Comparison of ENCODE assay signal across 14 cellular contexts in the genomic region with DNA sequence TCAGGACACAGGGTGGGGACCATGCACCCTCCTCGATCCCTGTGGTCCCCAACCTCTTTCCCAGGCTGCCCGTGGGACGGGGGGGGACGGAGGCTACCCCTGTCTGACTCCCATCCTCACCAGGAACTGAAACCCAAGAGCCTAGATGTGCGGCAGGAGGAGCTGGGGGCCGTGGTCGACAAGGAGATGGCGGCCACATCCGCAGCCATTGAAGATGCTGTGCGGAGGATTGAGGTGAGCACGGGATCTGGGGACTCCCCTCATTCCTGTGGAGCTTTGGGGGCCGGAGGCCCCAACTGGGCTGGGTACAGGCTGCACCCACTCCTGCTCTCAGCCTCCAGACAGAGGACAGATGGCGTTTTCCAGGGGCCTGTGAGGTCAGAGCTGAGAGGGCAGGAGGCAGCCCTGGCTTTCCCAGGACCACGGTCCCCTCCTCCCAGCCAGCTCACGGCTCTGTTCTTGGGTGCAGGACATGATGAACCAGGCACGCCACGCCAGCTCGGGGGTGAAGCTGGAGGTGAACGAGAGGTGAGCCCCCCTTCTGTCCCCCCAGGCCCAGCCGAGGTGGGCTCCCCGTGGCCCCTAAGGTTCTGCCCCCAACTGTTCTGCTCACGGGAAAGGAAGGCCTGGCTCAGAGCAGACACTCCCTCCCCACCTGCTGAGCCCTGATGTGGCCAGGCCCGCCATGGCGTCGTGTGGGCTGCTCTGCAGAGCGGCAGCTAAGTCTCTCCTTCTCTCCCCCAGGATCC. TPM values are rescaled to one million over a fixed set of nuclear protein-coding genes. Genes with fewer than 3 reads are reported as not detected.
DNase-seq lines count a peak whose midpoint lies in the region; ATAC-seq, FAIRE-seq and TF ChIP-seq lines count a peak whose summit lies in the region.
"Had no signal": no experiment of that assay in that cellular context is flagged by ENCODE, and none has a peak within 500 bp of the region (broad histone marks: within the 10 kb centered on the region; RNA-seq: fewer than 3 reads in every experiment).

No MANE protein-coding gene starts in this region.

- no TSS peak for BruUV-seq in HepG2 (replicated peaks; lab: Mats Ljungman, UMichigan)

- FAIRE-seq in HepG2 (lab: Jason Lieb, UNC) = no peak
- FAIRE-seq: TTC549 had no signal

- TF ChIP-seq CTCF in SK-N-SH (IDR thresholded peaks at IDR 0.05) (no peak), HepG2 (CRISPR knock-in tag; IDR thresholded peaks at IDR 0.05) (no peak), thyroid gland (IDR thresholded peaks at IDR 0.05) (no peak)

- CTCF ChIA-PET in SK-N-SH (lab: Yijun Ruan, JAX) (interaction anchor here (0.8 to 8.0 kb wide), 15 partner anchors 12 to 222 kb away, joined by 3 to 148 read pairs (median 8); a partner anchor contains a TSS), HepG2 (lab: Yijun Ruan, JAX; ENCODE audit: low intra/inter-chr PET ratio, low total read pairs) (interaction anchor here (2.0 kb wide), 1 partner anchor 92 kb away, joined by 34 read pairs; no protein-coding TSS in a partner anchor)

- H3K4me2 ChIP-seq in SK-N-SH (no peak overlapping the region), HepG2 (ENCODE audit: low read depth, low read length) (no peak overlapping the region)
- H3K4me2 ChIP-seq: KMS-11 had no signal

- H3K4me3 ChIP-seq in SK-N-SH (ENCODE audit: low read depth in 2 of 2, low read length in 1 of 2) (no peak overlapping the region), HepG2 (replicated peaks in 1 of 3; ENCODE audit: insufficient read depth in 1 of 3, low read depth in 2 of 3, low read length in 3 of 3) (no peak overlapping the region), thyroid gland (replicated peaks in 1 of 3) (no peak overlapping the region)
- H3K4me3 ChIP-seq: lung, ovary, right lobe of liver had no signal

- POLR2A ChIA-PET in SK-N-SH (lab: Yijun Ruan, JAX) (no interaction called here), HepG2 (lab: Yijun Ruan, JAX) (no interaction called here)

- H3K4me1 ChIP-seq in SK-N-SH (ENCODE audit: control insufficient read depth in 1 of 2, insufficient read depth in 2 of 2, low read depth in 1 of 2, low read length in 1 of 2) = peaks cover 0 to 20% of the 10 kb centered on the region in 2 experiments; a peak in 1 of 4 replicates
- H3K4me1 ChIP-seq in HepG2 (ENCODE audit: insufficient read depth, low read length) = peaks cover 51% of the 10 kb centered on the region
- peaks cover 27 to 39% of the 10 kb centered on the region in 2 donors for H3K4me1 ChIP-seq in thyroid gland

- WGBS in SK-N-SH (ENCODE audit: low lambda C conversion rate) = 86% methylated on average over 25 of the region's 26 CpGs
- 95% methylated on average over 15 of the region's 26 CpGs for WGBS in HepG2 (ENCODE audit: low lambda C conversion rate)
- WGBS in thyroid gland, 2 donors = 91 to 92% methylated on average over 24 to 25 of the region's 26 CpGs

- intact Hi-C loops in HepG2 (cut with micrococcal nuclease; ENCODE audit: unreplicated experiment) = loop anchor here (1.0 kb wide), 1 partner anchor 93 kb away; no protein-coding TSS in a partner anchor
- intact Hi-C loops in thyroid gland (cut with DNase I) = loop anchor here (2.0 to 5.0 kb wide), 2 partner anchors 67 to 91 kb away; no protein-coding TSS in a partner anchor

- no peaks in the 10 kb centered on the region for H3K27me3 Mint-ChIP-seq in T-helper 17 cell
- H3K27me3 Mint-ChIP-seq: CD4-positive, CD25-positive, alpha-beta regulatory T cell had no signal

- no peak overlapping the region for H3K27ac Mint-ChIP-seq in T-helper 17 cell

- H4K20me1 ChIP-seq in SK-N-SH (ENCODE audit: insufficient read depth) = no peaks in the 10 kb centered on the region
- H4K20me1 ChIP-seq in HepG2 (ENCODE audit: insufficient read depth, low read length) = no peaks in the 10 kb centered on the region

- TF ChIP-seq RAD21 in SK-N-SH (IDR thresholded peaks at IDR 0.05; ENCODE audit: low read length) (no peak), HepG2 (CRISPR knock-in tag; IDR thresholded peaks at IDR 0.05) (no peak)

- no peaks in the 10 kb centered on the region for H3K79me2 ChIP-seq in SK-N-SH (ENCODE audit: insufficient read depth)
- no peaks in the 10 kb centered on the region for H3K79me2 ChIP-seq in HepG2 (ENCODE audit: insufficient read depth, low read length)

- TF ChIP-seq POLR2A in HepG2 (IDR thresholded peaks at IDR 0.05; ENCODE audit: insufficient read depth in 1 of 2, low read depth in 2 of 2, low read length in 2 of 2) = no peak
- no peak for TF ChIP-seq POLR2A in thyroid gland (IDR thresholded peaks at IDR 0.05)

- DNase-seq in SK-N-SH (peak; percentile 38), T-helper 17 cell (no peak), HepG2 (ENCODE audit: low spot score) (no peak), thyroid gland (no peak), HuH-7.5 (ENCODE audit: low spot score) (no peak), inferior parietal cortex (ENCODE audit: extremely low spot score) (no peak), SIG-M5 (lab: John Stamatoyannopoulos, UW) (no peak)

- H2AFZ ChIP-seq in SK-N-SH (ENCODE audit: low read depth) (no peak overlapping the region), HepG2 (ENCODE audit: low read length) (no peak overlapping the region)

- peaks cover 2% of the 10 kb centered on the region for H3K36me3 Mint-ChIP-seq in T-helper 17 cell (ENCODE audit: low read depth)

- TF ChIP-seq EP300 in SK-N-SH (IDR thresholded peaks at IDR 0.05; ENCODE audit: borderline replicate concordance in 1 of 2, low read depth in 1 of 2, low read length in 1 of 2) = no peak
- no peak for TF ChIP-seq EP300 in HepG2 (IDR thresholded peaks at IDR 0.05; ENCODE audit: low read depth in 2 of 2, low read length in 2 of 2)
- no peak for TF ChIP-seq EP300 in HepG2 (CRISPR knock-in tag; IDR thresholded peaks at IDR 0.05; ENCODE audit: borderline replicate concordance)

- no peaks in the 10 kb centered on the region for H3F3A ChIP-seq in SK-N-SH (replicated peaks; ENCODE audit: insufficient read depth)

- H3K9ac ChIP-seq in SK-N-SH = no peak overlapping the region
- no peak overlapping the region for H3K9ac ChIP-seq in HepG2 (ENCODE audit: insufficient read depth, low read depth, low read length)
- H3K9ac ChIP-seq: KMS-11 had no signal

- peaks cover 2% of the 10 kb centered on the region for H3K4me1 Mint-ChIP-seq in T-helper 17 cell

- in situ Hi-C loops in HepG2 (cut with HindIII; ENCODE audit: extremely low pct_ligation_motif_present, low pct_unique_long_range_greater_than_20kb) = loop anchor here (25.0 kb wide), 1 partner anchor 378 kb away; a partner anchor contains a TSS

- ATAC-seq in SK-N-SH treated with all-trans-retinoic acid at 6 μM for 48 hours (no peak), T-helper 17 cell (peak; percentile 3), HepG2 (no peak)

- H3K27me3 ChIP-seq in SK-N-SH (ENCODE audit: insufficient read depth) (no peaks in the 10 kb centered on the region), HepG2 (ENCODE audit: control insufficient read depth in 1 of 2, insufficient read depth in 2 of 2, low read length in 2 of 2) (no peaks in the 10 kb centered on the region), thyroid gland (no peaks in the 10 kb centered on the region)
- H3K27me3 ChIP-seq: ovary, right lobe of liver had no signal

- no peak overlapping the region for H3K27ac ChIP-seq in SK-N-SH (ENCODE audit: low read depth in 2 of 2, low read length in 1 of 2)
- no peak overlapping the region for H3K27ac ChIP-seq in HepG2 (ENCODE audit: extremely low read length, insufficient read depth, low read length)
- H3K27ac ChIP-seq in thyroid gland = peak overlapping the region in 2 of 3 donors; percentile 91 to 95
- H3K27ac ChIP-seq: KMS-11 had no signal

- H3K9me2 ChIP-seq in SK-N-SH = no peaks in the 10 kb centered on the region

- peak overlapping the region; percentile 21 for H3K4me3 Mint-ChIP-seq in T-helper 17 cell

- H3K9me3 ChIP-seq in SK-N-SH (no peaks in the 10 kb centered on the region), T-helper 17 cell (ENCODE audit: control insufficient read depth, low read length, poor library complexity, severe bottlenecking) (no peaks in the 10 kb centered on the region), HepG2 (ENCODE audit: low read length) (no peaks in the 10 kb centered on the region), thyroid gland (no peaks in the 10 kb centered on the region)
- H3K9me3 ChIP-seq: ovary, right lobe of liver had no signal

- H3K36me3 ChIP-seq in SK-N-SH (replicated peaks in 1 of 2; ENCODE audit: control insufficient read depth in 1 of 2, insufficient read depth in 2 of 2, low read length in 1 of 2) = peaks cover 0 to 18% of the 10 kb centered on the region in 2 experiments
- peaks cover 0 to 3% of the 10 kb centered on the region in 2 experiments; a peak in 2 of 5 replicates for H3K36me3 ChIP-seq in HepG2 (replicated peaks in 1 of 2; ENCODE audit: control insufficient read depth in 1 of 2, insufficient read depth in 2 of 2, low read length in 2 of 2)
- H3K36me3 ChIP-seq in thyroid gland = peaks cover 0 to 18% of the 10 kb centered on the region in 2 donors
- H3K36me3 ChIP-seq: ovary had no signal

RNA-seq across cellular contexts. Expression of a gene that starts 24.2 kb away (rescaled TPM):
- polyA plus RNA-seq in SK-N-SH (2012; rRNA removed) (20.6 and 21.1 TPM in 2 replicates), HepG2 (2011; rRNA removed) (25.5 and 36.0 TPM in 2 replicates)
- polyA plus RNA-seq in SK-N-SH (2012; cell fraction: cytosol; rRNA removed) = 5.6 and 8.7 TPM in 2 replicates
- polyA plus RNA-seq in SK-N-SH (2012; cell fraction: nucleus; rRNA removed) = 122 and 128 TPM in 2 replicates
- total RNA-seq in T-helper 17 cell (10 to 100 TPM; 61.5 to 67.4 TPM), HepG2 (2016; rRNA removed; fragmentation: Illumina TruSeq; extraction: Trizol) (8.2 and 18.4 TPM in 2 replicates), thyroid gland (10 to 100 TPM; 50.2 to 92.7 (median 56.2) TPM)
- 2.2 and 2.5 TPM in 2 replicates for total RNA-seq in HepG2 (2016; cell fraction: cytosol; rRNA removed; fragmentation: Illumina TruSeq; extraction: Trizol; ENCODE audit: low read depth)
- total RNA-seq in HepG2 (2016; cell fraction: insoluble cytoplasmic fraction; rRNA removed; fragmentation: Illumina TruSeq; extraction: Trizol) = 6.5 and 17.6 TPM in 2 replicates
- 4.3 and 5.1 TPM in 2 replicates for total RNA-seq in HepG2 (2016; cell fraction: membrane; rRNA removed; fragmentation: Illumina TruSeq; extraction: Trizol)
- total RNA-seq in HepG2 (2016; cell fraction: nucleus; rRNA removed; fragmentation: Illumina TruSeq; extraction: Trizol) = 19.5 and 20.1 TPM in 2 replicates
- 5.2 and 9.3 TPM in 2 replicates for polyA plus RNA-seq in HepG2 (2011; cell fraction: cytosol; rRNA removed)
- polyA plus RNA-seq in HepG2 (2011; cell fraction: nucleus; rRNA removed) = 174 and 222 TPM in 2 replicates
- 10.1 and 13.1 TPM in 2 replicates for polyA plus RNA-seq in HepG2 (2012)
- 0.78 and 1.1 TPM in 2 replicates for polyA plus RNA-seq in HepG2 (2016; cell fraction: cytosol; fragmentation: Illumina TruSeq; extraction: Trizol; ENCODE audit: low read depth)
- 6.1 and 6.5 TPM in 2 replicates for polyA plus RNA-seq in HepG2 (2016; cell fraction: insoluble cytoplasmic fraction; fragmentation: Illumina TruSeq; extraction: Trizol; ENCODE audit: low read depth)
- 2.0 and 2.2 TPM in 2 replicates for polyA plus RNA-seq in HepG2 (2016; cell fraction: membrane; fragmentation: Illumina TruSeq; extraction: Trizol; ENCODE audit: low read depth)
- polyA plus RNA-seq in HepG2 (2016; cell fraction: nucleus; fragmentation: Illumina TruSeq; extraction: Trizol; ENCODE audit: insufficient read depth, low read depth) = 42.8 and 47.4 TPM in 2 replicates
- 51.3 and 57.2 TPM in 2 replicates for polyA minus RNA-seq in HepG2 (2011; rRNA and poly(A)+ RNA removed; ENCODE audit: low replicate concordance)
- 5.3 and 6.5 TPM in 2 replicates for polyA minus RNA-seq in HepG2 (2011; cell fraction: cytosol; rRNA and poly(A)+ RNA removed)
- 28.3 and 30.6 TPM in 2 replicates for polyA minus RNA-seq in HepG2 (2011; cell fraction: nucleus; rRNA and poly(A)+ RNA removed)

RNA-seq across cellular contexts. Expression of a gene that starts 36.4 kb away (rescaled TPM):
- polyA plus RNA-seq in SK-N-SH (2012; rRNA removed) = 20.9 and 41.1 TPM in 2 replicates
- polyA plus RNA-seq in SK-N-SH (2012; cell fraction: cytosol; rRNA removed) = 28.4 and 30.0 TPM in 2 replicates
- 28.8 and 35.8 TPM in 2 replicates for polyA plus RNA-seq in SK-N-SH (2012; cell fraction: nucleus; rRNA removed)
- 10 to 100 TPM; 82.2 to 90.5 TPM for total RNA-seq in T-helper 17 cell
- 5.3 TPM in 2 replicates for total RNA-seq in HepG2 (2016; rRNA removed; fragmentation: Illumina TruSeq; extraction: Trizol)
- 1.5 and 1.6 TPM in 2 replicates for total RNA-seq in HepG2 (2016; cell fraction: cytosol; rRNA removed; fragmentation: Illumina TruSeq; extraction: Trizol; ENCODE audit: low read depth)
- 4.0 and 5.3 TPM in 2 replicates for total RNA-seq in HepG2 (2016; cell fraction: insoluble cytoplasmic fraction; rRNA removed; fragmentation: Illumina TruSeq; extraction: Trizol)
- total RNA-seq in HepG2 (2016; cell fraction: membrane; rRNA removed; fragmentation: Illumina TruSeq; extraction: Trizol) = 5.1 and 5.2 TPM in 2 replicates
- 3.6 and 4.5 TPM in 2 replicates for total RNA-seq in HepG2 (2016; cell fraction: nucleus; rRNA removed; fragmentation: Illumina TruSeq; extraction: Trizol)
- 4.6 and 4.8 TPM in 2 replicates for polyA plus RNA-seq in HepG2 (2011; rRNA removed)
- 7.4 and 7.7 TPM in 2 replicates for polyA plus RNA-seq in HepG2 (2011; cell fraction: cytosol; rRNA removed)
- polyA plus RNA-seq in HepG2 (2011; cell fraction: nucleus; rRNA removed) = 7.8 and 10.1 TPM in 2 replicates
- polyA plus RNA-seq in HepG2 (2012) = 4.7 and 5.8 TPM in 2 replicates
- polyA plus RNA-seq in HepG2 (2016; cell fraction: cytosol; fragmentation: Illumina TruSeq; extraction: Trizol; ENCODE audit: low read depth) = 1.9 and 2.0 TPM in 2 replicates
- 6.9 and 8.5 TPM in 2 replicates for polyA plus RNA-seq in HepG2 (2016; cell fraction: insoluble cytoplasmic fraction; fragmentation: Illumina TruSeq; extraction: Trizol; ENCODE audit: low read depth)
- 4.4 and 4.6 TPM in 2 replicates for polyA plus RNA-seq in HepG2 (2016; cell fraction: membrane; fragmentation: Illumina TruSeq; extraction: Trizol; ENCODE audit: low read depth)
- 8.1 and 10.3 TPM in 2 replicates for polyA plus RNA-seq in HepG2 (2016; cell fraction: nucleus; fragmentation: Illumina TruSeq; extraction: Trizol; ENCODE audit: insufficient read depth, low read depth)
- 7.0 and 9.7 TPM in 2 replicates for polyA minus RNA-seq in HepG2 (2011; rRNA and poly(A)+ RNA removed; ENCODE audit: low replicate concordance)
- polyA minus RNA-seq in HepG2 (2011; cell fraction: cytosol; rRNA and poly(A)+ RNA removed) = 6.2 and 6.3 TPM in 2 replicates
- polyA minus RNA-seq in HepG2 (2011; cell fraction: nucleus; rRNA and poly(A)+ RNA removed) = 8.0 and 8.7 TPM in 2 replicates
- 10 to 100 TPM; 35.6 to 66.1 (median 63.5) TPM for total RNA-seq in thyroid gland

Comparison
In these comparisons a context has a peak if more than half of its experiments do, and no peak if none do; other contexts are left out.
1. H3K27ac ChIP-seq: peak in thyroid gland (2 of 3); none in SK-N-SH (0 of 2) and HepG2 (single experiment).
2. RNA of a gene that starts 36.4 kb away (total RNA-seq): 82.2 to 90.5 TPM in T-helper 17 cell and 35.6 to 66.1 TPM in thyroid gland; 1.5 to 5.3 TPM in HepG2; every median in the first group is over 4 times any median in the second.